Comparison of ENCODE assay signal across 36 cellular contexts in the genomic region with DNA sequence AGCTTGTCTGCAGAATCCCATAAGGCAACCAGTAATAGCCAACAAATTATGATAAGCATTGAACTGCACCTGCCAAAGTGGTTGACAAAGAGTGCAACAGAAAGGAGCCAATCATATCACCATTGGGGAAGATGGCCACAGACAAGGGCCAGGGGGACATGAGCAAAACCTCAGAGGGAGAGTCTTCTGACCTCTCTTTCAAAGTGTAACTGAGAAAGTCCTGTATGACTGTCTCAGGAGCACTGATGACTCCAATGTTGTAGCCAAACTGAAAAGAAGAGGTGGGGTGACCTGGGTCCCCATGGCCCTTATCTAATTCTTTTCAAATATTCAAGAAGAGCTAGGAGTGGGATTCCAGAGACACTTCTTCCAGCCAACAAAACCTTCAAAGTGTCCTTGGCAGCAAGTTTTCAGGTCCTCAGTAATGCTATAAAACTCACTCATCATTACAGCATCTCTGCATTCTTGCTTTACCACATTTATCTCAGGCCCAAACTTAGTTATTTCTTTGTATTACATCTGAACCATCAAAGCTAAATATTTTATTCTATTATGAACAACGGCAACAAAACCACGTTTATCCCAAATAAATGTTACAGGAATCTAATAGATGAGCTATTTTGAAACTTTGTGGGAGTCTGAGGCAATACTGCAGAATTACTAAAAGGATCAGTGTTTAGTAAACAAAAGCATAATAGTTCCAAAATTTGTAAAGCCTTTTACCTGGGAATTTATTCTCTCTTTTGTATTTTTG. TPM values are rescaled to one million over a fixed set of nuclear protein-coding genes. Genes with fewer than 3 reads are reported as not detected.
"Had no signal": no experiment of that assay in that cellular context is flagged by ENCODE, and none has a peak within 500 bp of the region (broad histone marks: within the 10 kb centered on the region; RNA-seq: fewer than 3 reads in every experiment).

No MANE protein-coding gene starts in this region.

- ATAC-seq: foreskin keratinocyte, left lung, mucosa of descending colon, upper lobe of right lung had no signal

- H3K27me3 Mint-ChIP-seq: activated naive CD4-positive, alpha-beta T cell treated with anti-CD3 and anti-CD28 coated beads, Interleukin-2, amount 10 ng/mL, durations not matched to agents 7 days and 5 days had no signal

- H3K4me3 Mint-ChIP-seq: activated naive CD4-positive, alpha-beta T cell treated with anti-CD3 and anti-CD28 coated beads, Interleukin-2, amount 10 ng/mL, durations not matched to agents 7 days and 5 days; activated T-helper 1 cell treated with anti-CD3 and anti-CD28 coated beads, Interleukin-12 subunit alpha, Interleukin-12 subunit beta, Interleukin-2, Interleukin-4 antibody, amounts not matched to agents 30 ng/mL and 10 ng/mL and 1 ng/mL, durations not matched to agents 14 hours and 24 hours and 36 hours; nephron; T-helper 1 cell treated with Interleukin-12 subunit alpha and Interleukin-12 subunit beta and Interleukin-4 antibody, amounts not matched to agents 30 μg/mL and 1 μg/mL, for 36 hours had no signal

- H3K27ac Mint-ChIP-seq: activated naive CD4-positive, alpha-beta T cell treated with anti-CD3 and anti-CD28 coated beads, Interleukin-2, amount 10 ng/mL, durations not matched to agents 7 days and 5 days; activated T-helper 1 cell treated with anti-CD3 and anti-CD28 coated beads, Interleukin-12 subunit alpha, Interleukin-12 subunit beta, Interleukin-2, Interleukin-4 antibody, amounts not matched to agents 30 ng/mL and 10 ng/mL and 1 ng/mL, durations not matched to agents 14 hours and 24 hours and 36 hours; nephron; T-helper 1 cell treated with Interleukin-12 subunit alpha and Interleukin-12 subunit beta and Interleukin-4 antibody, amounts not matched to agents 30 μg/mL and 1 μg/mL, for 36 hours had no signal

- H3K9me3 ChIP-seq: heart right ventricle, left lung, mucosa of descending colon, neutrophil, prostate gland, sigmoid colon, suprapubic skin, tibial artery, upper lobe of right lung had no signal

- H3K27me3 ChIP-seq: foreskin keratinocyte, heart right ventricle, left lung, neutrophil, sigmoid colon, suprapubic skin, tibial artery, upper lobe of right lung had no signal

- FAIRE-seq: astrocyte, TTC549 had no signal

- H3K36me3 ChIP-seq: prostate gland had no signal

- DNase-seq: activated CD4-positive, alpha-beta T cell treated with anti-CD3 and anti-CD28 coated beads for 48 hours; activated CD4-positive, alpha-beta T cell treated with anti-CD3 and anti-CD28 coated beads, Interleukin-2, amount 50 U/mL, for 48 hours; activated CD8-positive, alpha-beta memory T cell treated with anti-CD3 and anti-CD28 coated beads, Interleukin-2, amount 50 U/mL, for 4 hours; activated effector memory CD4-positive, alpha-beta T cell treated with anti-CD3 and anti-CD28 coated beads, Interleukin-2, amount 50 U/mL, for 16 hours; activated naive CD4-positive, alpha-beta T cell treated with anti-CD3 and anti-CD28 coated beads, Interleukin-2, amount 10 ng/mL, durations not matched to agents 7 days and 5 days; activated T-cell treated with anti-CD3 and anti-CD28 coated beads, Interleukin-2, amount 50 U/mL, for 1 hour; amniotic stem cell; central memory CD4-positive, alpha-beta T cell; dermis blood vessel endothelial cell; effector CD8-positive, alpha-beta T cell; foreskin keratinocyte; heart right ventricle; kidney glomerular epithelial cell; left lung; mucosa of descending colon; retina; sigmoid colon; stimulated activated CD4-positive, alpha-beta T cell treated with anti-CD3 and anti-CD28 coated beads, Interleukin-1b, Interleukin-23, amount 100 ng/mL, for 48 hours; stimulated activated naive CD4-positive, alpha-beta T cell; SW 1271; T-helper 9 cell; tibial artery; upper lobe of right lung had no signal

- H3K4me2 ChIP-seq: smooth muscle cell had no signal

- H3K9me3 Mint-ChIP-seq: activated naive CD4-positive, alpha-beta T cell treated with anti-CD3 and anti-CD28 coated beads, Interleukin-2, amount 10 ng/mL, durations not matched to agents 7 days and 5 days; activated T-helper 1 cell treated with anti-CD3 and anti-CD28 coated beads, Interleukin-12 subunit alpha, Interleukin-12 subunit beta, Interleukin-2, Interleukin-4 antibody, amounts not matched to agents 30 ng/mL and 10 ng/mL and 1 ng/mL, durations not matched to agents 14 hours and 24 hours and 36 hours; nephron; T-helper 1 cell treated with Interleukin-12 subunit alpha and Interleukin-12 subunit beta and Interleukin-4 antibody, amounts not matched to agents 30 μg/mL and 1 μg/mL, for 36 hours had no signal

- H3K4me3 ChIP-seq: heart right ventricle, left lung, mucosa of descending colon, prostate gland, sigmoid colon, smooth muscle cell, suprapubic skin, tibial artery, upper lobe of right lung had no signal

- H3K4me1 Mint-ChIP-seq: activated naive CD4-positive, alpha-beta T cell treated with anti-CD3 and anti-CD28 coated beads, Interleukin-2, amount 10 ng/mL, durations not matched to agents 7 days and 5 days; nephron had no signal

- H3K4me1 ChIP-seq: foreskin keratinocyte, left lung, prostate gland, suprapubic skin, upper lobe of right lung had no signal

- H3K27ac ChIP-seq: foreskin keratinocyte, left lung, neutrophil, prostate gland, suprapubic skin, upper lobe of right lung, VCaP had no signal

RNA-seq across cellular contexts. Expression of a gene that starts 24.4 kb away (rescaled TPM):
- total RNA-seq: activated CD8-positive, alpha-beta memory T cell treated with anti-CD3 and anti-CD28 coated beads for 36 hours; epithelial cell of proximal tubule; foreskin keratinocyte; left lung; mesenteric fat pad; upper lobe of right lung had no signal
